In genomic region chr15:61051570-61052031, GRCh38 we compare ENCODE assay signal across 8 cellular contexts.
A peak's percentile ranks its signal among the peaks of the same experiment; 100 is the strongest.
DNase-seq lines count a peak whose midpoint lies in the region; ATAC-seq and TF ChIP-seq lines count a peak whose summit lies in the region.

No MANE protein-coding gene starts in this region.

- H3K36me3 ChIP-seq in brain microvascular endothelial cell (replicated peaks) (no peaks in the 10 kb centered on the region), transverse colon (no peaks in the 10 kb centered on the region)
- no peaks in the 10 kb centered on the region for H3K36me3 ChIP-seq in effector memory CD4-positive, alpha-beta T cell (ENCODE audit: control insufficient read depth, insufficient read depth, low read length)

- WGBS in transverse colon (ENCODE audit: low coverage in 1 of 2), 2 donors, result 20 to 40% methylated on average over 2 to 4 of the region's 4 CpGs

- no peaks in the 10 kb centered on the region for H3K9me3 ChIP-seq in transverse colon
- no peaks in the 10 kb centered on the region for H3K9me3 ChIP-seq in effector memory CD4-positive, alpha-beta T cell (ENCODE audit: control insufficient read depth, low read length)

- intact Hi-C loops in transverse colon (cut with DNase I; ENCODE audit: low total_unique reads), result loop anchor here (2.0 kb wide), 1 partner anchor 465 kb away; no protein-coding TSS in a partner anchor

- DNase-seq in AG10803 (ENCODE audit: low read depth) (peak; percentile 87), LNCaP clone FGC (ENCODE audit: low read depth) (no peak), brain microvascular endothelial cell (peak; percentile 82), kidney glomerular epithelial cell (lab: John Stamatoyannopoulos, UW) (peak; percentile 31), transverse colon (peak; percentile 32), GM19240 (ENCODE audit: insufficient read length, low spot score) (no peak)
- no peak for DNase-seq in effector memory CD4-positive, alpha-beta T cell

- TF ChIP-seq EP300 in transverse colon (IDR thresholded peaks at IDR 0.05; ENCODE audit: low read depth), result no peak

- TF ChIP-seq POLR2A in transverse colon (IDR thresholded peaks at IDR 0.05), result no peak

- H3K4me3 ChIP-seq in AG10803 (ENCODE audit: low read length) (no peak overlapping the region), LNCaP clone FGC (ENCODE audit: low read depth, low read length) (no peak overlapping the region), brain microvascular endothelial cell (ENCODE audit: low read depth, low read length) (no peak overlapping the region), transverse colon (no peak overlapping the region)
- no peak overlapping the region for H3K4me3 ChIP-seq in effector memory CD4-positive, alpha-beta T cell (ENCODE audit: insufficient read depth, low read depth, low read length, poor library complexity, severe bottlenecking)

- TF ChIP-seq CTCF in AG10803 (conservative IDR thresholded peaks at IDR 0.05; ENCODE audit: low read length), result peak; percentile 98
- TF ChIP-seq CTCF in LNCaP clone FGC (IDR thresholded peaks at IDR 0.05; ENCODE audit: control insufficient read depth, extremely low read depth, insufficient read depth), result peak; percentile 92
- peak; percentile 91 for TF ChIP-seq CTCF in brain microvascular endothelial cell (IDR thresholded peaks at IDR 0.05; ENCODE audit: low read depth, low read length, missing control alignments)
- TF ChIP-seq CTCF in transverse colon (IDR thresholded peaks at IDR 0.05), result peak; percentile 46 to 56 (median 51)

- no peak overlapping the region for H3K27ac ChIP-seq in brain microvascular endothelial cell
- H3K27ac ChIP-seq in transverse colon, result peak overlapping the region in 3 of 4 donors; percentile 10 to 25 (median 15)
- no peak overlapping the region for H3K27ac ChIP-seq in effector memory CD4-positive, alpha-beta T cell (ENCODE audit: insufficient read depth, low read length, poor library complexity, severe bottlenecking)

- in situ Hi-C loops in brain microvascular endothelial cell (cut with HindIII; ENCODE audit: low pct_ligation_motif_present, low sequenced_read_pairs) (no loop called here), transverse colon (cut with MboI; ENCODE audit: low pct_ligation_motif_present in 1 of 4, low pct_unique_long_range_greater_than_20kb in 1 of 4, low sequenced_read_pairs in 3 of 4) (loop anchor here in 3 of 4 donors (10.0 to 25.0 kb wide), 2 partner anchors 464 to 467 kb away; no protein-coding TSS in a partner anchor)

- H3K27me3 ChIP-seq in brain microvascular endothelial cell (replicated peaks) (no peaks in the 10 kb centered on the region), transverse colon (no peaks in the 10 kb centered on the region)
- no peaks in the 10 kb centered on the region for H3K27me3 ChIP-seq in effector memory CD4-positive, alpha-beta T cell (replicated peaks; ENCODE audit: control insufficient read depth, insufficient read depth, low read length, poor library complexity, severe bottlenecking)

- ATAC-seq in GM21515 (IDR thresholded peaks at IDR 0.05; ENCODE audit: unreplicated experiment), result no peak

- H3K4me1 ChIP-seq in transverse colon, result no peaks in the 10 kb centered on the region
- H3K4me1 ChIP-seq in effector memory CD4-positive, alpha-beta T cell (ENCODE audit: control insufficient read depth, insufficient read depth, low read length, poor library complexity, severe bottlenecking), result no peaks in the 10 kb centered on the region

Comparison
In these comparisons a context has a peak if more than half of its experiments do, and no peak if none do; other contexts are left out.
1. DNase-seq: peak in AG10803 (single experiment), brain microvascular endothelial cell (single experiment), kidney glomerular epithelial cell (single experiment) and transverse colon (single experiment); none in LNCaP clone FGC (single experiment), effector memory CD4-positive, alpha-beta T cell (0 of 3) and GM19240 (single experiment).
2. H3K27ac ChIP-seq: peak in transverse colon (3 of 4); none in brain microvascular endothelial cell (single experiment) and effector memory CD4-positive, alpha-beta T cell (single experiment).
3. Peak in every context shown above with its lines, with median percentiles within 50 percentile points of each other: CTCF ChIP-seq.